8 cellular contexts compared by ENCODE assay signal in genomic region chr1:154418898-154419619, GRCh38. TPM values are rescaled to one million over a fixed set of nuclear protein-coding genes. Genes with fewer than 3 reads are reported as not detected.
A peak's percentile ranks its signal among the peaks of the same experiment; 100 is the strongest.
DNase-seq lines count a peak whose midpoint lies in the region; FAIRE-seq and TF ChIP-seq lines count a peak whose summit lies in the region.

No MANE protein-coding gene starts in this region.

- H3K27ac Mint-ChIP-seq in activated CD4-positive, alpha-beta T cell treated with anti-CD3 and anti-CD28 coated beads, Interleukin-2, amount 10 ng/mL, durations not matched to agents 7 days and 5 days: peak overlapping the region; percentile 86

- H3K4me1 ChIP-seq in breast epithelium: peaks cover 3 to 66% of the 10 kb centered on the region in 2 donors
- peaks cover 42 to 43% of the 10 kb centered on the region in 2 donors for H3K4me1 ChIP-seq in mucosa of rectum (ENCODE audit: control insufficient read depth in 2 of 2, insufficient read depth in 2 of 2, low read length in 2 of 2)
- H3K4me1 ChIP-seq in tibial artery: peaks cover 8 to 81% (median 67%) of the 10 kb centered on the region in 4 donors

- DNase-seq in activated CD4-positive, alpha-beta T cell treated with anti-CD3 and anti-CD28 coated beads, Interleukin-2, amount 10 ng/mL, durations not matched to agents 7 days and 5 days: no peak
- no peak for DNase-seq in activated CD4-positive, alpha-beta T cell treated with anti-CD3 and anti-CD28 coated beads, Interleukin-2, amount 50 U/mL, for 1 hour
- DNase-seq in breast epithelium (ENCODE audit: low spot score in 2 of 2) (no peak), tibial artery (no peak), urothelium cell line (ENCODE audit: low spot score) (no peak), T1000 (lab: John Stamatoyannopoulos, UW) (no peak)
- no peak for DNase-seq in effector CD8-positive, alpha-beta T cell (lab: John Stamatoyannopoulos, UW)

- H3K9ac ChIP-seq in mucosa of rectum (ENCODE audit: low read depth in 1 of 2, low read length in 2 of 2): peak overlapping the region; percentile 55 to 56

- H3K4me3 ChIP-seq in breast epithelium: peak overlapping the region in 1 of 3 donors; percentile 24
- peak overlapping the region in 1 of 2 donors; percentile 8 for H3K4me3 ChIP-seq in mucosa of rectum (ENCODE audit: low read length in 2 of 2)
- peak overlapping the region in 1 of 2 donors; percentile 38 for H3K4me3 ChIP-seq in tibial artery

- no peaks in the 10 kb centered on the region for H3K27me3 ChIP-seq in breast epithelium
- no peaks in the 10 kb centered on the region for H3K27me3 ChIP-seq in mucosa of rectum (ENCODE audit: control insufficient read depth in 2 of 2, insufficient read depth in 2 of 2, low read length in 2 of 2)
- H3K27me3 ChIP-seq in tibial artery: no peaks in the 10 kb centered on the region

- POLR2A ChIA-PET in activated CD4-positive, alpha-beta T cell treated with anti-CD3 and anti-CD28 coated beads, Interleukin-2, amount 10 ng/mL, durations not matched to agents 7 days and 5 days (lab: Charles Lee): interaction anchor here (0.5 kb wide), 1 partner anchor 13 kb away, joined by 4 read pairs; no protein-coding TSS in a partner anchor

- no peaks in the 10 kb centered on the region for H3K9me3 Mint-ChIP-seq in activated CD4-positive, alpha-beta T cell treated with anti-CD3 and anti-CD28 coated beads, Interleukin-2, amount 10 ng/mL, durations not matched to agents 7 days and 5 days

- CTCF ChIA-PET in activated CD4-positive, alpha-beta T cell treated with anti-CD3 and anti-CD28 coated beads, Interleukin-2, amount 10 ng/mL, durations not matched to agents 7 days and 5 days (lab: Charles Lee): interaction anchor here (0.5 to 1.4 kb wide), 9 partner anchors 9 to 220 kb away, joined by 3 to 6 read pairs (median 4); partner anchors contain the start of gene HAX1

- TF ChIP-seq CTCF in breast epithelium (IDR thresholded peaks at IDR 0.05): no peak
- no peak for TF ChIP-seq CTCF in tibial artery (IDR thresholded peaks at IDR 0.05)

- intact Hi-C loops in breast epithelium (cut with DNase I; ENCODE audit: low total_unique reads) (no loop called here), tibial artery (cut with DNase I; ENCODE audit: low total_unique reads) (loop anchor here (1.0 kb wide), 1 partner anchor 11 kb away; no protein-coding TSS in a partner anchor)

- no peaks in the 10 kb centered on the region for H3K27me3 Mint-ChIP-seq in activated CD4-positive, alpha-beta T cell treated with anti-CD3 and anti-CD28 coated beads, Interleukin-2, amount 10 ng/mL, durations not matched to agents 7 days and 5 days

- H3K9me3 ChIP-seq in breast epithelium (no peaks in the 10 kb centered on the region), mucosa of rectum (ENCODE audit: control insufficient read depth in 2 of 2, low read length in 2 of 2) (no peaks in the 10 kb centered on the region), tibial artery (no peaks in the 10 kb centered on the region)

- peak overlapping the region; percentile 94 to 96 for H3K27ac ChIP-seq in breast epithelium
- peak overlapping the region; percentile 88 to 91 for H3K27ac ChIP-seq in mucosa of rectum (ENCODE audit: low read depth in 2 of 2, low read length in 2 of 2)
- peak overlapping the region; percentile 88 to 93 for H3K27ac ChIP-seq in tibial artery

- no peaks in the 10 kb centered on the region for H3K36me3 Mint-ChIP-seq in activated CD4-positive, alpha-beta T cell treated with anti-CD3 and anti-CD28 coated beads, Interleukin-2, amount 10 ng/mL, durations not matched to agents 7 days and 5 days (ENCODE audit: low read depth)

- no peak for TF ChIP-seq POLR2A in breast epithelium (IDR thresholded peaks at IDR 0.05)

- peaks cover 45% of the 10 kb centered on the region for H3K4me1 Mint-ChIP-seq in activated CD4-positive, alpha-beta T cell treated with anti-CD3 and anti-CD28 coated beads, Interleukin-2, amount 10 ng/mL, durations not matched to agents 7 days and 5 days

- H3K4me3 Mint-ChIP-seq in activated CD4-positive, alpha-beta T cell treated with anti-CD3 and anti-CD28 coated beads, Interleukin-2, amount 10 ng/mL, durations not matched to agents 7 days and 5 days: no peak overlapping the region

- FAIRE-seq in urothelium cell line (lab: Jason Lieb, UNC): no peak

- H3K36me3 ChIP-seq in breast epithelium (no peaks in the 10 kb centered on the region), mucosa of rectum (ENCODE audit: control insufficient read depth in 2 of 2, insufficient read depth in 2 of 2, low read length in 2 of 2) (peaks cover 0 to 6% of the 10 kb centered on the region in 2 donors), tibial artery (no peaks in the 10 kb centered on the region)

RNA-seq across cellular contexts. Expression of gene IL6R, which starts 13.9 kb away (rescaled TPM):
- total RNA-seq in activated CD4-positive, alpha-beta T cell treated with anti-CD3 and anti-CD28 coated beads, Interleukin-2, amount 10 ng/mL, durations not matched to agents 7 days and 5 days: 1 to 10 TPM; 9.1 to 9.3 TPM
- 10 to 100 TPM; 23.6 to 26.8 (median 24.0) TPM for total RNA-seq in breast epithelium
